In the genomic region with DNA sequence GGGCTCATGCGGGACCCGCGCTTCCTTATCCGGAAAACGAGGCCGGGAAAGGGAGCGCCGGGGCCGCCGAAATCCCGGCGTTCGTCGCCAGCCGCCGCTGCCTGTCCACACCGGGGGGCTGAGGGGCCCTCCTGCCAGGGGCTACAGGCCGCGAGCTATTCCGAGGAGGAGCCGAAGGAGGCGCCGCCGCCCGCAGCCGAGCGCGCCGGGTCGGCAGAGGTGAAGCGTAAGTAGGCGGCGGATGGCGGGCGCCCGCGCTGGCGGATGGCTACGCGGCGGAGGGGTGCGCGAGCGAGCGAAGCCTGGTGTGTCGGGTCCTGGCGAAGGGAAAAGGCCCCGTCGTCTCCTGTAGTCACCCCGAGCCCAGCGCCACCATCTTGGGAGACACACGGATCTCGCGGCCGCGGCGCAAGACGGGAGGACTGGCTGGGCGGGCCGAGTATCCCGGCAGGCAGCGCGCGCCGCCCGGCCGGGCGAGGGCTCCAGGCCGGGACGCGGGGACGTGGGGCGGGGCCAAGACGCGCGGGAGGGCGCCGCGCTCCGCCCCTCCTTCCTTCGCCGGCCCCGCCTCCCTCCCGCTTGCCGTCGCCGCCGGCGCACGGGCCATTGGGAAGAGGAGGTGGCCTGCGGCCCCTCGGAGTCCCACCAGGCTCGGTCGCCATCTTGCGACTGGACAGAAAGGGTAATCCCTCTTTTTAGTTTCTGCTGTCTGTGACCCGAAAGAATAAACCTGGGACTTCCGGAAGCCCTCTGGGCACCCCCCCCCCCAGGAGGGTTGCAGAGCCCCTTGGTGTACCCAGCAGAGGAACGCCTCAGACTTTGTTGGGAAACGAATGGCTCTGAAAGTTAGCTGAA, we compare ENCODE assay signal across 8 cellular contexts. TPM values are rescaled to one million over a fixed set of nuclear protein-coding genes. Genes with fewer than 3 reads are reported as not detected.
A peak's percentile ranks its signal among the peaks of the same experiment; 100 is the strongest.
DNase-seq lines count a peak whose midpoint lies in the region; ATAC-seq and TF ChIP-seq lines count a peak whose summit lies in the region.

UBE3A (minus strand) TSS at position 424 of the 855 bp plus-strand sequence. CDS start 29,917 bp downstream, outside the sequence.

- TF ChIP-seq CTCF in LNCaP clone FGC (IDR thresholded peaks at IDR 0.05; ENCODE audit: control insufficient read depth, extremely low read depth, insufficient read depth), result peak; percentile 23
- peak; percentile 52 for TF ChIP-seq CTCF in RWPE2 (IDR thresholded peaks at IDR 0.05; ENCODE audit: poor library complexity, severe bottlenecking)
- peak; percentile 24 for TF ChIP-seq CTCF in fibroblast of pulmonary artery (IDR thresholded peaks at IDR 0.05; ENCODE audit: low read length, missing control alignments)

- ATAC-seq in RWPE2 (ENCODE audit: low read depth), result peak; percentile 94
- peak; percentile 97 to 98 for ATAC-seq in natural killer cell treated with Interleukin-12 subunit alpha and Interleukin-12 subunit beta and Interleukin-15 and Interleukin-18, amount 100 ng/mL, for 72 hours

- H3K4me1 Mint-ChIP-seq in natural killer cell treated with Interleukin-12 subunit alpha and Interleukin-12 subunit beta and Interleukin-15 and Interleukin-18, amount 100 ng/mL, for 72 hours (ENCODE audit: low read depth in 2 of 2), result peaks cover 28 to 35% of the 10 kb centered on the region in 2 donors

- H3K9me3 ChIP-seq in RWPE2 (ENCODE audit: severe bottlenecking), result no peaks in the 10 kb centered on the region

- peak within 1 kb of the TSS; percentile 91 for H3K4me3 Mint-ChIP-seq in natural killer cell treated with Interleukin-12 subunit alpha and Interleukin-12 subunit beta and Interleukin-15 and Interleukin-18, amount 100 ng/mL, for 72 hours

- H3K27me3 ChIP-seq in RWPE2 (ENCODE audit: insufficient read depth, poor library complexity, severe bottlenecking), result no peaks in the 10 kb centered on the region

- peak within 1 kb of the TSS; percentile 87 to 91 for H3K27ac Mint-ChIP-seq in natural killer cell treated with Interleukin-12 subunit alpha and Interleukin-12 subunit beta and Interleukin-15 and Interleukin-18, amount 100 ng/mL, for 72 hours

- H3K4me3 ChIP-seq in LNCaP clone FGC (ENCODE audit: low read depth, low read length), result peak within 1 kb of the TSS; percentile 95
- H3K4me3 ChIP-seq in RWPE2 (ENCODE audit: severe bottlenecking), result peak within 1 kb of the TSS; percentile 91
- peak within 1 kb of the TSS; percentile 85 for H3K4me3 ChIP-seq in fibroblast of pulmonary artery (replicated peaks; ENCODE audit: low read depth, low read length)

- no peaks in the 10 kb centered on the region for H3K36me3 Mint-ChIP-seq in natural killer cell treated with Interleukin-12 subunit alpha and Interleukin-12 subunit beta and Interleukin-15 and Interleukin-18, amount 100 ng/mL, for 72 hours

- H3K4me1 ChIP-seq in RWPE2 (ENCODE audit: insufficient read depth, poor library complexity, severe bottlenecking), result peaks cover 22% of the 10 kb centered on the region

- peak within 1 kb of the TSS; percentile 67 for H3K27ac ChIP-seq in RWPE2 (ENCODE audit: poor library complexity, severe bottlenecking)

- H3K9me3 Mint-ChIP-seq in natural killer cell treated with Interleukin-12 subunit alpha and Interleukin-12 subunit beta and Interleukin-15 and Interleukin-18, amount 100 ng/mL, for 72 hours, result no peaks in the 10 kb centered on the region

- H3K36me3 ChIP-seq in RWPE2 (ENCODE audit: low read depth), result peaks cover 19% of the 10 kb centered on the region

- no peaks in the 10 kb centered on the region for H3K27me3 Mint-ChIP-seq in natural killer cell treated with Interleukin-12 subunit alpha and Interleukin-12 subunit beta and Interleukin-15 and Interleukin-18, amount 100 ng/mL, for 72 hours

- peak; percentile 89 for DNase-seq in ELR (ENCODE audit: low read depth)
- DNase-seq in H4 (ENCODE audit: low spot score), result peak; percentile 78
- DNase-seq in LNCaP clone FGC (ENCODE audit: low read depth), result peak; percentile 61
- peak; percentile 94 for DNase-seq in RWPE2 (ENCODE audit: low spot score)
- DNase-seq in activated effector memory CD4-positive, alpha-beta T cell treated with Interleukin-2 at 50 U/mL for 16 hours, result peak; percentile 82
- DNase-seq in fibroblast of pulmonary artery (ENCODE audit: low read depth), result peak; percentile 94
- DNase-seq in natural killer cell treated with Interleukin-12 subunit alpha and Interleukin-12 subunit beta and Interleukin-15 and Interleukin-18, amount 100 ng/mL, for 72 hours (ENCODE audit: low spot score), result peak; percentile 95
- DNase-seq in stimulated activated naive CD4-positive, alpha-beta T cell treated with Interleukin-2 at 50 U/mL for 16 hours (lab: John Stamatoyannopoulos, UW), result peak; percentile 84

RNA-seq across cellular contexts. Expression of gene UBE3A, which starts in this region (rescaled TPM):
- total RNA-seq in H4 (2014; rRNA removed; shearing (Covaris generic)), result 29.4 and 39.8 TPM in 2 replicates
- 100 to 1,000 TPM; 122 to 148 TPM for total RNA-seq in natural killer cell treated with Interleukin-12 subunit alpha and Interleukin-12 subunit beta and Interleukin-15 and Interleukin-18, amount 100 ng/mL, for 72 hours

Comparison
In these comparisons a context has a peak if more than half of its experiments do, and no peak if none do; other contexts are left out.
1. Peak in every context shown above with its lines: DNase-seq, ATAC-seq, H3K4me3 ChIP-seq and H3K27ac ChIP-seq.